Comparison of ENCODE assay signal across 9 cellular contexts in the genomic region with DNA sequence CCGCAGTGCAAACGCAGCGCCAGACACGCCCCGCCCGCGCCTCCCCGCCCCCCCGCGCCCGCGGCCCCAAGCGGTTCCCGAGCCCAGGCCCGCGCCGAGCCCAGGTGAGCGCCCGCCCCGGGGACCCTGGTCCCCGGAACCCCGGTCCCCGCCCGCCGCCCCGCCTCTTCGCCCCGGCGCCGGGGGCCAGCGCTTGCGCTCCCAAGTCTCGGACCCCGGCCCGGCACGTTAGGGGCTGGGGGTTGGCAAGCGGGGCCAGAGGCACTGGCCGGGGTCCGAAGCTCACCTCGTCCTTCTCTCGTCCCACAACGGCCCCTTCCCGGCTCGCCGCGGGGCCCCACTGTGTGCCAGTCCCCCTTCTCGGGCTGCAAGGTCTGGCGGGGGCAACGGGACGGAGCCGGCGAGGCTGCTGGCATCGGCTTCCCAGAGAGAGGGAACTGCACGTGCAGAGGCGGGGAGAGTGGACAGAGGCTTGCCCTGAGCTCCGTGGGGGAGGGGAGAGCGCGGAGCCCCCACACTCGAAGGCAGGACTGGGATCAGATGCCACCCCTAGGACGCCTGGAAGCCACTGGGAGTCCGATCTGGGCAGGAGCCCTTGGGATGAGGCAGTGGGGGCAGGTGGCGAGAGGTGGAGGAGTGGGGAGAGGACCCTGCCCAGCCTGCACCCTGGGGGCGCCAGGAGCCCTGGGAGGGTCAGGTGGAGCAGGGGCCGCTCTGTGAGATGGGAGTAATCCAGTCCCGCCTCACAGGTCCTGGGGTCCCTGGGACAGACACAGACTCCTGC. TPM values are rescaled to one million over a fixed set of nuclear protein-coding genes. Genes with fewer than 3 reads are reported as not detected.
DNase-seq lines count a peak whose midpoint lies in the region; ATAC-seq, FAIRE-seq and TF ChIP-seq lines count a peak whose summit lies in the region.
"Had no signal": no experiment of that assay in that cellular context is flagged by ENCODE, and none has a peak within 500 bp of the region (broad histone marks: within the 10 kb centered on the region; RNA-seq: fewer than 3 reads in every experiment).

No MANE protein-coding gene starts in this region.

- TF ChIP-seq CTCF in H1 (IDR thresholded peaks at IDR 0.05; ENCODE audit: control extremely low read depth in 1 of 3, insufficient read depth in 1 of 3, low read depth in 1 of 3, low read length in 3 of 3) (no peak), vagina (IDR thresholded peaks at IDR 0.05) (no peak), brain microvascular endothelial cell (IDR thresholded peaks at IDR 0.05; ENCODE audit: low read depth, low read length, missing control alignments) (no peak)

- no peak overlapping the region; the same call in 1 of the 2 replicates for H4K8ac ChIP-seq in H1 (ENCODE audit: extremely low read depth, insufficient read depth, low read length)

- H3K27ac ChIP-seq in H1 (ENCODE audit: low read depth, low read length) (no peak overlapping the region), vagina (no peak overlapping the region), brain microvascular endothelial cell (no peak overlapping the region)

- H2BK120ac ChIP-seq in H1 (replicated peaks; ENCODE audit: low read depth, low read length) = no peak overlapping the region

- intact Hi-C loops in Right ventricle myocardium superior (cut with DNase I) (no loop called here), cardiac septum (cut with DNase I) (no loop called here), vagina (cut with DNase I) (no loop called here)

- H3K36me3 Mint-ChIP-seq in naive thymus-derived CD8-positive, alpha-beta T cell = no peaks in the 10 kb centered on the region

- POLR2A ChIA-PET in H1 (lab: Charles Lee; ENCODE audit: partially characterized antibody) = interaction anchor here (0.7 to 2.3 kb wide), 3 partner anchors 10 to 34 kb away, joined by 3 to 7 read pairs (median 3); a partner anchor contains a TSS
- POLR2A ChIA-PET in naive thymus-derived CD8-positive, alpha-beta T cell (lab: Charles Lee) = interaction anchor here (1.4 kb wide), 1 partner anchor 17 kb away, joined by 4 read pairs; a partner anchor contains a TSS

- peak overlapping the region in 9 of 10 donors; percentile 15 to 80 (median 59) for H3K4me3 Mint-ChIP-seq in naive thymus-derived CD8-positive, alpha-beta T cell

- no peak overlapping the region for H3K56ac ChIP-seq in H1 (replicated peaks; ENCODE audit: insufficient read length, low read depth, low read length)

- H3K4me1 Mint-ChIP-seq in naive thymus-derived CD8-positive, alpha-beta T cell = peaks cover 6 to 32% (median 14%) of the 10 kb centered on the region in 4 donors

- H3K4me3 ChIP-seq in H1 (ENCODE audit: extremely low read depth in 1 of 4, insufficient read depth in 2 of 4, low read depth in 3 of 4, low read length in 4 of 4) (peak overlapping the region; percentile 14 to 54 (median 29); a peak in 6 of 8 replicates), vagina (peak overlapping the region; percentile 30 to 44), brain microvascular endothelial cell (ENCODE audit: low read depth, low read length) (no peak overlapping the region)

- no peak overlapping the region for H3K23ac ChIP-seq in H1 (ENCODE audit: insufficient read length)

- peaks cover 5 to 18% (median 7%) of the 10 kb centered on the region in 5 donors for H3K27me3 Mint-ChIP-seq in naive thymus-derived CD8-positive, alpha-beta T cell

- TF ChIP-seq EP300 in H1 (IDR thresholded peaks at IDR 0.05; ENCODE audit: borderline replicate concordance in 1 of 2, low read depth in 2 of 2, low read length in 2 of 2) = no peak

- H3K79me1 ChIP-seq in H1 (ENCODE audit: low read depth, low read length) = no peaks in the 10 kb centered on the region

- peaks cover 0 to 18% (median 12%) of the 10 kb centered on the region in 4 experiments; a peak in 6 of 7 replicates for H3K4me1 ChIP-seq in H1 (replicated peaks in 1 of 4; ENCODE audit: control insufficient read depth in 3 of 4, insufficient read depth in 4 of 4, low read length in 3 of 4)
- peaks cover 5% of the 10 kb centered on the region for H3K4me1 ChIP-seq in vagina

- H2BK12ac ChIP-seq in H1 (ENCODE audit: low read depth, low read length) = no peak overlapping the region

- no peak overlapping the region for H2BK15ac ChIP-seq in H1 (ENCODE audit: low read length)

- no peak for FAIRE-seq in H1 (lab: Jason Lieb, UNC)

- H3K9ac ChIP-seq in H1 (replicated peaks in 1 of 4; ENCODE audit: extremely low read depth in 1 of 4, low read depth in 3 of 4, low read length in 3 of 4) = no peak overlapping the region; a peak in 1 of 7 replicates

- 21% methylated on average over 23 of the region's 65 CpGs; no CpG with 5 or more reads in 1 of the 2 experiments for WGBS in H1 (ENCODE audit: extremely low coverage in 1 of 2, insufficient coverage in 1 of 2, insufficient read length in 1 of 2, insufficient replicate concordance in 2 of 2, low coverage in 1 of 2, low lambda C conversion rate in 2 of 2, missing lambda C conversion rate in 1 of 2), 2 experiments

- H3K27ac Mint-ChIP-seq in naive thymus-derived CD8-positive, alpha-beta T cell = peak overlapping the region in 1 of 10 donors; percentile 59
- H3K27ac Mint-ChIP-seq: activated T-helper 2 cell treated with anti-CD3 and anti-CD28 coated beads, Interferon-gamma antibody, Interleukin-2, Interleukin-4, amounts not matched to agents 10 μg/mL and 5 μg/mL and 100 μg/mL, durations not matched to agents 14 hours and 24 hours and 36 hours had no signal

- peaks cover 2% of the 10 kb centered on the region; the same call in 1 of the 2 replicates for H3K23me2 ChIP-seq in H1 (ENCODE audit: low read depth, low read length)

- peak; percentile 47 for DNase-seq in Right ventricle myocardium superior
- DNase-seq in cardiac septum (ENCODE audit: low spot score) = no peak
- DNase-seq in H1 (ENCODE audit: low read depth in 1 of 2, low spot score in 2 of 2) = peak in 1 of 2 experiments; percentile 66
- DNase-seq in naive thymus-derived CD8-positive, alpha-beta T cell = peak in 2 of 10 donors; percentile 23 to 39
- DNase-seq in vagina (ENCODE audit: extremely low spot score in 2 of 2) = no peak
- DNase-seq in AG08396 (ENCODE audit: low spot score) = no peak
- no peak for DNase-seq in brain microvascular endothelial cell
- DNase-seq in SKM-1 (lab: John Stamatoyannopoulos, UW; ENCODE audit: unreplicated experiment) = no peak

- H2BK5ac ChIP-seq in H1 (ENCODE audit: low read depth, low read length) = no peak overlapping the region

- H3K27me3 ChIP-seq in H1 (replicated peaks in 1 of 4; ENCODE audit: control insufficient read depth in 3 of 4, extremely low read depth in 1 of 4, insufficient read depth in 3 of 4, low read length in 3 of 4) = peaks cover 34 to 70% (median 60%) of the 10 kb centered on the region in 4 experiments
- no peaks in the 10 kb centered on the region for H3K27me3 ChIP-seq in vagina
- peaks cover 17% of the 10 kb centered on the region for H3K27me3 ChIP-seq in brain microvascular endothelial cell (replicated peaks)

- in situ Hi-C loops in brain microvascular endothelial cell (cut with HindIII; ENCODE audit: low pct_ligation_motif_present, low sequenced_read_pairs) = no loop called here

- no peak overlapping the region; the same call in 1 of the 2 replicates for H3K18ac ChIP-seq in H1 (ENCODE audit: extremely low read depth, low read length)

- no peak overlapping the region for H4K5ac ChIP-seq in H1 (ENCODE audit: insufficient read length, low read depth, low read length)

- peak overlapping the region; percentile 62 to 66; a peak in 3 of 4 replicates for H3K4me2 ChIP-seq in H1 (ENCODE audit: insufficient read depth in 1 of 2, low read depth in 2 of 2, low read length in 2 of 2)

- H3K14ac ChIP-seq in H1 (ENCODE audit: insufficient read length) = no peak overlapping the region

- no peaks in the 10 kb centered on the region for H3K9me3 Mint-ChIP-seq in naive thymus-derived CD8-positive, alpha-beta T cell
- H3K9me3 Mint-ChIP-seq: activated T-helper 2 cell treated with anti-CD3 and anti-CD28 coated beads, Interferon-gamma antibody, Interleukin-2, Interleukin-4, amounts not matched to agents 10 μg/mL and 5 μg/mL and 100 μg/mL, durations not matched to agents 14 hours and 24 hours and 36 hours had no signal

- ATAC-seq in Right ventricle myocardium superior (ENCODE audit: poor library complexity) = no peak
- ATAC-seq in naive thymus-derived CD8-positive, alpha-beta T cell = peak; percentile 58 to 68

- no peak overlapping the region for H3K4ac ChIP-seq in H1 (replicated peaks; ENCODE audit: insufficient read length, low read depth, low read length)

- no peak overlapping the region for H2AK5ac ChIP-seq in H1 (ENCODE audit: low read depth, low read length)

- H3K79me2 ChIP-seq in H1 (ENCODE audit: control insufficient read depth in 1 of 2, insufficient read depth in 2 of 2, low read length in 2 of 2) = no peaks in the 10 kb centered on the region

- no peak overlapping the region for H4K91ac ChIP-seq in H1 (replicated peaks; ENCODE audit: insufficient read length, low read length)

- CTCF ChIA-PET in H1 (lab: Charles Lee; ENCODE audit: partially characterized antibody) = interaction anchor here (0.8 to 1.4 kb wide), 4 partner anchors 80 to 182 kb away, joined by 3 read pairs; no protein-coding TSS in a partner anchor

- H3K36me3 ChIP-seq in H1 (ENCODE audit: control insufficient read depth in 2 of 4, insufficient read depth in 4 of 4, low read length in 3 of 4) (no peaks in the 10 kb centered on the region), vagina (no peaks in the 10 kb centered on the region), brain microvascular endothelial cell (replicated peaks) (no peaks in the 10 kb centered on the region)

- H4K20me1 ChIP-seq in H1 (replicated peaks in 1 of 2; ENCODE audit: control insufficient read depth in 1 of 2, insufficient read depth in 2 of 2, low read length in 2 of 2) = peaks cover 6 to 11% of the 10 kb centered on the region in 2 experiments

- H2BK20ac ChIP-seq in H1 (ENCODE audit: low read length) = no peak overlapping the region

- TF ChIP-seq POLR2A in H1 (IDR thresholded peaks at IDR 0.05; ENCODE audit: control extremely low read depth in 1 of 2, low read depth in 2 of 2, low read length in 2 of 2) (no peak), vagina (IDR thresholded peaks at IDR 0.05) (no peak)

- TF ChIP-seq RAD21 in H1 (IDR thresholded peaks at IDR 0.05 in 1 of 2, conservative IDR thresholded peaks at IDR 0.05 in 1 of 2; ENCODE audit: low read depth in 2 of 2, low read length in 2 of 2) = no peak

- no peaks in the 10 kb centered on the region for H3K9me3 ChIP-seq in H1 (ENCODE audit: insufficient read depth in 2 of 2, low read depth in 1 of 2, low read length in 1 of 2)
- no peaks in the 10 kb centered on the region for H3K9me3 ChIP-seq in vagina

- H2AFZ ChIP-seq in H1 (ENCODE audit: low read length) = no peak overlapping the region; the same call in 1 of the 2 replicates

RNA-seq across cellular contexts. Expression of a gene that starts 1.8 kb away (rescaled TPM):
- total RNA-seq in Right ventricle myocardium superior (0.67 TPM), cardiac septum (0.54 TPM), vagina (not detected)
- total RNA-seq in H1 (2021; fragmentation: NEBNext Ultra II Directional; extraction: Animal tissue kit (Norgen Biotek cat#: 25700)) = 0.86 and 1.4 TPM in 2 replicates
- 1.4 and 2.1 TPM in 2 replicates for polyA plus RNA-seq in H1 (2011; rRNA removed)
- 1.7 TPM for polyA plus RNA-seq in H1 (2011; cell fraction: cytosol; rRNA removed)
- polyA plus RNA-seq in H1 (2011; cell fraction: nucleus; rRNA removed) = 10.3 TPM
- polyA plus RNA-seq in H1 (2012, experiment 1 of 2) = 1.0 to 2.8 TPM (median 2.2 TPM) in 4 replicates
- 0.83 TPM for polyA plus RNA-seq in H1 (2012, experiment 2 of 2)
- polyA plus RNA-seq in H1 (2013, experiment 1 of 2) = 0.43 TPM
- polyA plus RNA-seq in H1 (2013, experiment 2 of 2) = 0.37 TPM
- 0.66 and 1.0 TPM in 2 replicates for polyA minus RNA-seq in H1 (2011; rRNA and poly(A)+ RNA removed)
- polyA minus RNA-seq in H1 (2011; cell fraction: cytosol; rRNA and poly(A)+ RNA removed) = not detected
- polyA minus RNA-seq in H1 (2011; cell fraction: nucleus; rRNA and poly(A)+ RNA removed) = 3.4 TPM
- total RNA-seq in naive thymus-derived CD8-positive, alpha-beta T cell = 1 to 10 TPM in 1 of 2 experiments, under 1 TPM in 1; 0.47 to 1.3 TPM
- under 1 TPM; 0.16 to 0.53 (median 0.32) TPM for polyA plus RNA-seq in naive thymus-derived CD8-positive, alpha-beta T cell

RNA-seq across cellular contexts. Expression of a gene that starts 16.8 kb away (rescaled TPM):
- 24.7 TPM for total RNA-seq in Right ventricle myocardium superior
- total RNA-seq in cardiac septum = 33.0 TPM
- 29.8 and 31.0 TPM in 2 replicates for total RNA-seq in H1 (2021; fragmentation: NEBNext Ultra II Directional; extraction: Animal tissue kit (Norgen Biotek cat#: 25700))
- 22.3 and 32.4 TPM in 2 replicates for polyA plus RNA-seq in H1 (2011; rRNA removed)
- polyA plus RNA-seq in H1 (2011; cell fraction: cytosol; rRNA removed) = 24.8 TPM
- 124 TPM for polyA plus RNA-seq in H1 (2011; cell fraction: nucleus; rRNA removed)
- 19.9 to 28.5 TPM (median 23.0 TPM) in 4 replicates for polyA plus RNA-seq in H1 (2012, experiment 1 of 2)
- 16.9 TPM for polyA plus RNA-seq in H1 (2012, experiment 2 of 2)
- 12.5 TPM for polyA plus RNA-seq in H1 (2013, experiment 1 of 2)
- 12.5 TPM for polyA plus RNA-seq in H1 (2013, experiment 2 of 2)
- 23.5 and 30.5 TPM in 2 replicates for polyA minus RNA-seq in H1 (2011; rRNA and poly(A)+ RNA removed)
- polyA minus RNA-seq in H1 (2011; cell fraction: cytosol; rRNA and poly(A)+ RNA removed) = 10.6 TPM
- polyA minus RNA-seq in H1 (2011; cell fraction: nucleus; rRNA and poly(A)+ RNA removed) = 63.0 TPM
- 100 to 1,000 TPM in 1 of 2 experiments, 10 to 100 TPM in 1; 92.9 to 103 TPM for total RNA-seq in naive thymus-derived CD8-positive, alpha-beta T cell
- 10 to 100 TPM in 2 of 3 donors, 1 to 10 TPM in 1; 8.6 to 14.5 (median 12.3) TPM for polyA plus RNA-seq in naive thymus-derived CD8-positive, alpha-beta T cell
- 61.9 TPM for total RNA-seq in vagina

RNA-seq across cellular contexts. Expression of a gene that starts 36.6 kb away (rescaled TPM):
- total RNA-seq in Right ventricle myocardium superior = 19.4 TPM
- 18.2 TPM for total RNA-seq in cardiac septum
- 16.2 and 16.9 TPM in 2 replicates for total RNA-seq in H1 (2021; fragmentation: NEBNext Ultra II Directional; extraction: Animal tissue kit (Norgen Biotek cat#: 25700))
- 32.5 and 40.1 TPM in 2 replicates for polyA plus RNA-seq in H1 (2011; rRNA removed)
- polyA plus RNA-seq in H1 (2011; cell fraction: cytosol; rRNA removed) = 32.0 TPM
- polyA plus RNA-seq in H1 (2011; cell fraction: nucleus; rRNA removed) = 35.8 TPM
- 8.4 to 24.4 TPM (median 15.6 TPM) in 4 replicates for polyA plus RNA-seq in H1 (2012, experiment 1 of 2)
- 16.3 TPM for polyA plus RNA-seq in H1 (2012, experiment 2 of 2)
- 21.9 TPM for polyA plus RNA-seq in H1 (2013, experiment 1 of 2)
- 20.4 TPM for polyA plus RNA-seq in H1 (2013, experiment 2 of 2)
- 11.5 and 14.1 TPM in 2 replicates for polyA minus RNA-seq in H1 (2011; rRNA and poly(A)+ RNA removed)
- polyA minus RNA-seq in H1 (2011; cell fraction: cytosol; rRNA and poly(A)+ RNA removed) = 8.6 TPM
- polyA minus RNA-seq in H1 (2011; cell fraction: nucleus; rRNA and poly(A)+ RNA removed) = 40.2 TPM
- 10 to 100 TPM; 68.5 to 70.5 TPM for total RNA-seq in naive thymus-derived CD8-positive, alpha-beta T cell
- polyA plus RNA-seq in naive thymus-derived CD8-positive, alpha-beta T cell = 10 to 100 TPM; 31.7 to 55.5 (median 41.1) TPM
- total RNA-seq in vagina = 34.9 TPM

RNA-seq across cellular contexts. Expression of a gene that starts 48.1 kb away (rescaled TPM):
- total RNA-seq in Right ventricle myocardium superior (50.1 TPM), cardiac septum (55.5 TPM), vagina (37.6 TPM)
- total RNA-seq in H1 (2021; fragmentation: NEBNext Ultra II Directional; extraction: Animal tissue kit (Norgen Biotek cat#: 25700)) = 94.5 and 97.2 TPM in 2 replicates
- polyA plus RNA-seq in H1 (2011; rRNA removed) = 34.5 and 43.7 TPM in 2 replicates
- 34.4 TPM for polyA plus RNA-seq in H1 (2011; cell fraction: cytosol; rRNA removed)
- 27.3 TPM for polyA plus RNA-seq in H1 (2011; cell fraction: nucleus; rRNA removed)
- 42.6 to 54.4 TPM (median 47.7 TPM) in 4 replicates for polyA plus RNA-seq in H1 (2012, experiment 1 of 2)
- polyA plus RNA-seq in H1 (2012, experiment 2 of 2) = 15.0 TPM
- 48.1 TPM for polyA plus RNA-seq in H1 (2013, experiment 1 of 2)
- 47.6 TPM for polyA plus RNA-seq in H1 (2013, experiment 2 of 2)
- polyA minus RNA-seq in H1 (2011; rRNA and poly(A)+ RNA removed) = 58.0 and 60.1 TPM in 2 replicates
- polyA minus RNA-seq in H1 (2011; cell fraction: cytosol; rRNA and poly(A)+ RNA removed) = 40.1 TPM
- polyA minus RNA-seq in H1 (2011; cell fraction: nucleus; rRNA and poly(A)+ RNA removed) = 34.4 TPM
- 10 to 100 TPM; 75.1 to 79.0 TPM for total RNA-seq in naive thymus-derived CD8-positive, alpha-beta T cell
- polyA plus RNA-seq in naive thymus-derived CD8-positive, alpha-beta T cell = 10 to 100 TPM; 39.0 to 53.8 (median 40.1) TPM

RNA-seq across cellular contexts. Expression of a gene that starts 49.7 kb away (rescaled TPM):
- total RNA-seq in Right ventricle myocardium superior = 3.9 TPM
- 5.4 TPM for total RNA-seq in cardiac septum
- not detected in 2 replicates for total RNA-seq in H1 (2021; fragmentation: NEBNext Ultra II Directional; extraction: Animal tissue kit (Norgen Biotek cat#: 25700))
- 0.09 and 0.16 TPM in 2 replicates for polyA plus RNA-seq in H1 (2011; rRNA removed)
- polyA plus RNA-seq in H1 (2011; cell fraction: cytosol; rRNA removed) = 0.23 TPM
- polyA plus RNA-seq in H1 (2011; cell fraction: nucleus; rRNA removed) = 1.5 TPM
- polyA plus RNA-seq in H1 (2012, experiment 1 of 2) = 0.11 to 0.25 TPM (median 0.20 TPM) in 4 replicates
- 0.05 TPM for polyA plus RNA-seq in H1 (2012, experiment 2 of 2)
- 0.10 TPM for polyA plus RNA-seq in H1 (2013, experiment 1 of 2)
- 0.09 TPM for polyA plus RNA-seq in H1 (2013, experiment 2 of 2)
- 0.19 and 0.49 TPM in 2 replicates for polyA minus RNA-seq in H1 (2011; rRNA and poly(A)+ RNA removed)
- not detected for polyA minus RNA-seq in H1 (2011; cell fraction: cytosol; rRNA and poly(A)+ RNA removed)
- not detected for polyA minus RNA-seq in H1 (2011; cell fraction: nucleus; rRNA and poly(A)+ RNA removed)
- total RNA-seq in naive thymus-derived CD8-positive, alpha-beta T cell = 1 to 10 TPM; 2.7 to 4.5 TPM
- polyA plus RNA-seq in naive thymus-derived CD8-positive, alpha-beta T cell = 1 to 10 TPM in 1 of 3 donors, under 1 TPM in 2; 0.25 to 1.1 (median 0.74) TPM
- total RNA-seq in vagina = 1.7 TPM
